Comparison of ENCODE assay signal across 8 cellular contexts in genomic region chr22:45318558-45319318, GRCh38. TPM values are rescaled to one million over a fixed set of nuclear protein-coding genes. Genes with fewer than 3 reads are reported as not detected.
A peak's percentile ranks its signal among the peaks of the same experiment; 100 is the strongest.
DNase-seq lines count a peak whose midpoint lies in the region; ATAC-seq and TF ChIP-seq lines count a peak whose summit lies in the region.

No MANE protein-coding gene starts in this region.

- POLR2A ChIA-PET in WTC11 (lab: Charles Lee) = interaction anchor here (0.6 kb wide), 1 partner anchor 312 kb away, joined by 3 read pairs; no protein-coding TSS in a partner anchor

- no peaks in the 10 kb centered on the region for H3K27me3 ChIP-seq in rectal smooth muscle tissue (ENCODE audit: control insufficient read depth, insufficient read depth, low read length)

- peaks cover 23% of the 10 kb centered on the region for H3K4me1 Mint-ChIP-seq in WTC11

- no peaks in the 10 kb centered on the region for H3K27me3 Mint-ChIP-seq in WTC11 (ENCODE audit: low read depth)

- peaks cover 24% of the 10 kb centered on the region for H3K4me1 ChIP-seq in rectal smooth muscle tissue (ENCODE audit: control insufficient read depth, insufficient read depth, low read length)

- peak overlapping the region; percentile 93 for H3K27ac ChIP-seq in rectal smooth muscle tissue (ENCODE audit: low read depth, low read length)

- peak; percentile 18 for ATAC-seq in HG02642 (IDR thresholded peaks at IDR 0.05; ENCODE audit: poor library complexity, unreplicated experiment)
- no peak for ATAC-seq in WTC11
- ATAC-seq in GM19328 (IDR thresholded peaks at IDR 0.05; ENCODE audit: unreplicated experiment) = no peak

- no peak overlapping the region for H3K4me3 Mint-ChIP-seq in WTC11

- H3K36me3 Mint-ChIP-seq in WTC11 = peaks cover 13% of the 10 kb centered on the region

- DNase-seq in Daoy (ENCODE audit: low read depth) (peak; percentile 60), WTC11 (ENCODE audit: low spot score) (no peak), 8988T (no peak), ureter (ENCODE audit: low spot score) (no peak)
- DNase-seq in effector CD8-positive, alpha-beta T cell (lab: John Stamatoyannopoulos, UW) = peak; percentile 43

- H3K9me3 Mint-ChIP-seq in WTC11 = no peaks in the 10 kb centered on the region

- peak overlapping the region; percentile 40 for H3K27ac Mint-ChIP-seq in WTC11

- no peak for TF ChIP-seq CTCF in WTC11 (IDR thresholded peaks at IDR 0.05)

- peaks cover 10% of the 10 kb centered on the region for H3K36me3 ChIP-seq in rectal smooth muscle tissue (ENCODE audit: control insufficient read depth, insufficient read depth, low read length)

- peak overlapping the region; percentile 33 for H3K4me3 ChIP-seq in rectal smooth muscle tissue (ENCODE audit: low read length)

- no peak overlapping the region for H3K9ac ChIP-seq in rectal smooth muscle tissue (ENCODE audit: low read length)

- CTCF ChIA-PET in WTC11 (lab: Charles Lee) = interaction anchor here (1.0 to 1.4 kb wide), 6 partner anchors 20 to 688 kb away, joined by 3 to 4 read pairs (median 3); no protein-coding TSS in a partner anchor

TF ChIP-seq in WTC11, 78 proteins besides CTCF, POLR2A, EP300 and RAD21:
- TF ChIP-seq, protein P1, sequence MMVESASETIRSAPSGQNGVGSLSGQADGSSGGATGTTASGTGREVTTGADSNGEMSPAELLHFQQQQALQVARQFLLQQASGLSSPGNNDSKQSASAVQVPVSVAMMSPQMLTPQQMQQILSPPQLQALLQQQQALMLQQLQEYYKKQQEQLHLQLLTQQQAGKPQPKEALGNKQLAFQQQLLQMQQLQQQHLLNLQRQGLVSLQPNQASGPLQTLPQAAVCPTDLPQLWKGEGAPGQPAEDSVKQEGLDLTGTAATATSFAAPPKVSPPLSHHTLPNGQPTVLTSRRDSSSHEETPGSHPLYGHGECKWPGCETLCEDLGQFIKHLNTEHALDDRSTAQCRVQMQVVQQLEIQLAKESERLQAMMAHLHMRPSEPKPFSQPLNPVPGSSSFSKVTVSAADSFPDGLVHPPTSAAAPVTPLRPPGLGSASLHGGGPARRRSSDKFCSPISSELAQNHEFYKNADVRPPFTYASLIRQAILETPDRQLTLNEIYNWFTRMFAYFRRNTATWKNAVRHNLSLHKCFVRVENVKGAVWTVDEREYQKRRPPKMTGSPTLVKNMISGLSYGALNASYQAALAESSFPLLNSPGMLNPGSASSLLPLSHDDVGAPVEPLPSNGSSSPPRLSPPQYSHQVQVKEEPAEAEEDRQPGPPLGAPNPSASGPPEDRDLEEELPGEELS (CRISPR knock-in tag; IDR thresholded peaks at IDR 0.05) = no peak
- TF ChIP-seq ZNF232 (CRISPR knock-in tag; IDR thresholded peaks at IDR 0.05) (no peak), ZNF138 (CRISPR knock-in tag; conservative IDR thresholded peaks at IDR 0.05) (no peak), MYBL2 (CRISPR knock-in tag; IDR thresholded peaks at IDR 0.05) (no peak), JUN (CRISPR knock-in tag; IDR thresholded peaks at IDR 0.05) (no peak), SP1 (CRISPR knock-in tag; conservative IDR thresholded peaks at IDR 0.05) (no peak), TP53 (CRISPR knock-in tag; IDR thresholded peaks at IDR 0.05) (no peak), SMAD3 (CRISPR knock-in tag; IDR thresholded peaks at IDR 0.05; ENCODE audit: borderline replicate concordance) (no peak), CBFB (CRISPR knock-in tag; IDR thresholded peaks at IDR 0.05; ENCODE audit: low read depth) (no peak), FOXJ3 (CRISPR knock-in tag; IDR thresholded peaks at IDR 0.05; ENCODE audit: borderline replicate concordance) (no peak)
- TF ChIP-seq, protein P2, sequence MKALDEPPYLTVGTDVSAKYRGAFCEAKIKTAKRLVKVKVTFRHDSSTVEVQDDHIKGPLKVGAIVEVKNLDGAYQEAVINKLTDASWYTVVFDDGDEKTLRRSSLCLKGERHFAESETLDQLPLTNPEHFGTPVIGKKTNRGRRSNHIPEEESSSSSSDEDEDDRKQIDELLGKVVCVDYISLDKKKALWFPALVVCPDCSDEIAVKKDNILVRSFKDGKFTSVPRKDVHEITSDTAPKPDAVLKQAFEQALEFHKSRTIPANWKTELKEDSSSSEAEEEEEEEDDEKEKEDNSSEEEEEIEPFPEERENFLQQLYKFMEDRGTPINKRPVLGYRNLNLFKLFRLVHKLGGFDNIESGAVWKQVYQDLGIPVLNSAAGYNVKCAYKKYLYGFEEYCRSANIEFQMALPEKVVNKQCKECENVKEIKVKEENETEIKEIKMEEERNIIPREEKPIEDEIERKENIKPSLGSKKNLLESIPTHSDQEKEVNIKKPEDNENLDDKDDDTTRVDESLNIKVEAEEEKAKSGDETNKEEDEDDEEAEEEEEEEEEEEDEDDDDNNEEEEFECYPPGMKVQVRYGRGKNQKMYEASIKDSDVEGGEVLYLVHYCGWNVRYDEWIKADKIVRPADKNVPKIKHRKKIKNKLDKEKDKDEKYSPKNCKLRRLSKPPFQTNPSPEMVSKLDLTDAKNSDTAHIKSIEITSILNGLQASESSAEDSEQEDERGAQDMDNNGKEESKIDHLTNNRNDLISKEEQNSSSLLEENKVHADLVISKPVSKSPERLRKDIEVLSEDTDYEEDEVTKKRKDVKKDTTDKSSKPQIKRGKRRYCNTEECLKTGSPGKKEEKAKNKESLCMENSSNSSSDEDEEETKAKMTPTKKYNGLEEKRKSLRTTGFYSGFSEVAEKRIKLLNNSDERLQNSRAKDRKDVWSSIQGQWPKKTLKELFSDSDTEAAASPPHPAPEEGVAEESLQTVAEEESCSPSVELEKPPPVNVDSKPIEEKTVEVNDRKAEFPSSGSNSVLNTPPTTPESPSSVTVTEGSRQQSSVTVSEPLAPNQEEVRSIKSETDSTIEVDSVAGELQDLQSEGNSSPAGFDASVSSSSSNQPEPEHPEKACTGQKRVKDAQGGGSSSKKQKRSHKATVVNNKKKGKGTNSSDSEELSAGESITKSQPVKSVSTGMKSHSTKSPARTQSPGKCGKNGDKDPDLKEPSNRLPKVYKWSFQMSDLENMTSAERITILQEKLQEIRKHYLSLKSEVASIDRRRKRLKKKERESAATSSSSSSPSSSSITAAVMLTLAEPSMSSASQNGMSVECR (CRISPR knock-in tag; IDR thresholded peaks at IDR 0.05; ENCODE audit: borderline replicate concordance) = no peak
- TF ChIP-seq, protein P3, sequence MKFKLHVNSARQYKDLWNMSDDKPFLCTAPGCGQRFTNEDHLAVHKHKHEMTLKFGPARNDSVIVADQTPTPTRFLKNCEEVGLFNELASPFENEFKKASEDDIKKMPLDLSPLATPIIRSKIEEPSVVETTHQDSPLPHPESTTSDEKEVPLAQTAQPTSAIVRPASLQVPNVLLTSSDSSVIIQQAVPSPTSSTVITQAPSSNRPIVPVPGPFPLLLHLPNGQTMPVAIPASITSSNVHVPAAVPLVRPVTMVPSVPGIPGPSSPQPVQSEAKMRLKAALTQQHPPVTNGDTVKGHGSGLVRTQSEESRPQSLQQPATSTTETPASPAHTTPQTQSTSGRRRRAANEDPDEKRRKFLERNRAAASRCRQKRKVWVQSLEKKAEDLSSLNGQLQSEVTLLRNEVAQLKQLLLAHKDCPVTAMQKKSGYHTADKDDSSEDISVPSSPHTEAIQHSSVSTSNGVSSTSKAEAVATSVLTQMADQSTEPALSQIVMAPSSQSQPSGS (CRISPR knock-in tag; IDR thresholded peaks at IDR 0.05; ENCODE audit: borderline replicate concordance, low read depth) = no peak

RNA-seq across cellular contexts. Expression of gene FAM118A, which starts 9.0 kb away (rescaled TPM):
- 8.8 and 10.1 TPM in 2 replicates for total RNA-seq in Daoy (2014; rRNA removed; shearing (Covaris generic))
- total RNA-seq in WTC11 (2021) (20.7 to 21.6 TPM (median 21.3 TPM) in 3 replicates), ureter (52.7 TPM)

RNA-seq across cellular contexts. Expression of gene UPK3A, which starts 34.0 kb away (rescaled TPM):
- not detected in 2 replicates for total RNA-seq in Daoy (2014; rRNA removed; shearing (Covaris generic))
- total RNA-seq in WTC11 (2021) (0.23 to 0.62 TPM (median 0.37 TPM) in 3 replicates), ureter (233 TPM)

Comparison
In these comparisons a context has a peak if more than half of its experiments do, and no peak if none do; other contexts are left out.
1. DNase-seq: peak in Daoy (single experiment) and effector CD8-positive, alpha-beta T cell (single experiment); none in WTC11 (single experiment), 8988T (single experiment) and ureter (single experiment).
2. RNA of gene UPK3A, which starts 34.0 kb away (total RNA-seq): 233 TPM in ureter (single experiment); 0.23 to 0.62 TPM in WTC11 and not detected in Daoy; every median in the first group is over 100 times any median in the second.